Comparison of ENCODE assay signal across 34 cellular contexts in the genomic region with DNA sequence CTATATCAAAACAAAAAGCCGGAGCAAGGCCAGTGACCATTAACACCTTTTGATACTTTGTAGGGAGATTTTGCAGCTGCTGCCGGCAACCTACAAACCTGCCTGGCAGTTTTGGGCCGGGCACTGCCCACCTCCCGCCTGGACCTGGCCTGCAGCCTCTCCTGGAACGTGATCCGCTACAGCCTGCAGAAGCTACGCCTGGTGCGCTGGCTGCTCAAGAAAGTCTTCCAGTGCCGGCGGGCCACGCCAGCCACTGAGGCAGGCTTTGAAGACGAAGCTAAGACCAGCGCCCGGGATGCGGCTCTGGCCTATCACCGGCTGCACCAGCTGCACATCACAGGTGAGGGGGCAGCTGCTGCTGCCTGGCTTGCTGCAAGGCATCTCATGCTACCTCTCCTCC. TPM values are rescaled to one million over a fixed set of nuclear protein-coding genes. Genes with fewer than 3 reads are reported as not detected.
"Had no signal": no experiment of that assay in that cellular context is flagged by ENCODE, and none has a peak within 500 bp of the region (broad histone marks: within the 10 kb centered on the region; RNA-seq: fewer than 3 reads in every experiment).

No MANE protein-coding gene starts in this region.

- FAIRE-seq: astrocyte, bronchial epithelial cell, endometrium, endothelial cell of umbilical vein had no signal

- H3K27ac ChIP-seq: brain microvascular endothelial cell, colonic mucosa, epithelial cell of prostate, esophagus squamous epithelium, VCaP had no signal

- DNase-seq: activated CD4-positive, alpha-beta memory T cell treated with anti-CD3 and anti-CD28 coated beads, Interleukin-2, amount 10 ng/mL, durations not matched to agents 7 days and 5 days; activated CD4-positive, alpha-beta T cell treated with anti-CD3 and anti-CD28 coated beads for 1 hour; activated CD4-positive, alpha-beta T cell treated with anti-CD3 and anti-CD28 coated beads for 4 hours; activated CD4-positive, alpha-beta T cell treated with anti-CD3 and anti-CD28 coated beads, Interleukin-2, amount 10 ng/mL, durations not matched to agents 7 days and 5 days; activated CD4-positive, alpha-beta T cell treated with anti-CD3 and anti-CD28 coated beads, Interleukin-2, amount 50 U/mL, for 4 hours; activated CD8-positive, alpha-beta memory T cell treated with anti-CD3 and anti-CD28 coated beads, Interleukin-2, amount 50 U/mL, for 48 hours; activated gamma-delta T cell; activated naive CD4-positive, alpha-beta T cell treated with anti-CD3 and anti-CD28 coated beads, Interleukin-2, amount 50 U/mL, for 16 hours; activated naive CD4-positive, alpha-beta T cell treated with Interleukin-2 at 50 U/mL for 16 hours; activated T-cell treated with anti-CD3 and anti-CD28 coated beads for 4 hours; activated T-cell treated with anti-CD3 and anti-CD28 coated beads, Interleukin-2, amount 50 U/mL, for 24 hours; activated T-cell treated with anti-CD3 and anti-CD28 coated beads, Interleukin-2, amount 50 U/mL, for 72 hours; amniotic stem cell; anterior cingulate cortex; brain microvascular endothelial cell; colonic mucosa; effector CD8-positive, alpha-beta T cell; esophagus squamous epithelium; foreskin melanocyte; glutamatergic neuron; T-helper 1 cell; T-helper 2 cell had no signal

- H3K4me1 ChIP-seq: colonic mucosa, esophagus squamous epithelium had no signal

- H3K4me3 ChIP-seq: colonic mucosa, esophagus squamous epithelium had no signal

- H3K27me3 ChIP-seq: brain microvascular endothelial cell, colonic mucosa, esophagus squamous epithelium had no signal

- ATAC-seq: activated T-cell treated with anti-CD3 and anti-CD28 coated beads, Interleukin-2, amount 50 U/mL, for 72 hours; WTC11 had no signal

- H3K9me3 ChIP-seq: colonic mucosa, esophagus squamous epithelium had no signal

RNA-seq across cellular contexts. Expression of gene SHISA8, which starts 34.2 kb away (rescaled TPM):
- total RNA-seq: activated CD4-positive, alpha-beta memory T cell treated with anti-CD3 and anti-CD28 coated beads, Interleukin-2, amount 10 ng/mL, durations not matched to agents 7 days and 5 days; activated CD4-positive, alpha-beta T cell treated with anti-CD3 and anti-CD28 coated beads, Interleukin-2, amount 10 ng/mL, durations not matched to agents 7 days and 5 days; astrocyte; bronchial epithelial cell; cardiac septum; colonic mucosa; dermis microvascular lymphatic vessel endothelial cell; endothelial cell of umbilical vein; esophagus squamous epithelium; fibroblast of lung; fibroblast of villous mesenchyme had no signal
- polyA plus RNA-seq: adipose tissue, endothelial cell of umbilical vein, fibroblast of lung had no signal

RNA-seq across cellular contexts. Expression of gene TNFRSF13C, which starts 46.0 kb away (rescaled TPM):
- total RNA-seq: astrocyte had no signal
